In genomic region chr20:5100684-5101347, GRCh38 we compare ENCODE assay signal across 8 cellular contexts. TPM values are rescaled to one million over a fixed set of nuclear protein-coding genes. Genes with fewer than 3 reads are reported as not detected.
DNase-seq lines count a peak whose midpoint lies in the region; ATAC-seq and TF ChIP-seq lines count a peak whose summit lies in the region.

No MANE protein-coding gene starts in this region.

- TF ChIP-seq CTCF in cardiac muscle cell (IDR thresholded peaks at IDR 0.05; ENCODE audit: low read depth, low read length) (peak; percentile 69), prostate gland (IDR thresholded peaks at IDR 0.05) (peak; percentile 80 to 97 (median 88)), vagina (IDR thresholded peaks at IDR 0.05) (peak; percentile 83 to 89 (median 87))

- no peaks in the 10 kb centered on the region for H3K9me3 Mint-ChIP-seq in activated naive CD4-positive, alpha-beta T cell treated with anti-CD3 and anti-CD28 coated beads, Interleukin-2, amount 50 U/mL, for 72 hours

- H3K4me3 ChIP-seq in MG63 (no peak overlapping the region), cardiac muscle cell (no peak overlapping the region), prostate gland (no peak overlapping the region), vagina (no peak overlapping the region)

- peak overlapping the region in 1 of 2 donors; percentile 65 for H3K27ac Mint-ChIP-seq in activated naive CD4-positive, alpha-beta T cell treated with anti-CD3 and anti-CD28 coated beads, Interleukin-2, amount 50 U/mL, for 72 hours

- TF ChIP-seq POLR2A in prostate gland (IDR thresholded peaks at IDR 0.05) (no peak), vagina (IDR thresholded peaks at IDR 0.05) (no peak)

- H3K27me3 ChIP-seq in MG63 (no peaks in the 10 kb centered on the region), cardiac muscle cell (no peaks in the 10 kb centered on the region), prostate gland (replicated peaks; ENCODE audit: insufficient read depth) (no peaks in the 10 kb centered on the region), vagina (no peaks in the 10 kb centered on the region)

- H3K9me3 ChIP-seq in MG63, result no peaks in the 10 kb centered on the region
- H3K9me3 ChIP-seq in cardiac muscle cell (ENCODE audit: low read depth), result no peaks in the 10 kb centered on the region
- no peaks in the 10 kb centered on the region for H3K9me3 ChIP-seq in prostate gland
- no peaks in the 10 kb centered on the region for H3K9me3 ChIP-seq in vagina

- H3K27ac ChIP-seq in cardiac muscle cell, result no peak overlapping the region
- H3K27ac ChIP-seq in prostate gland, result peak overlapping the region; percentile 12 to 29
- H3K27ac ChIP-seq in vagina, result no peak overlapping the region

- H3K36me3 Mint-ChIP-seq in activated naive CD4-positive, alpha-beta T cell treated with anti-CD3 and anti-CD28 coated beads, Interleukin-2, amount 50 U/mL, for 72 hours, result peaks cover 13 to 33% of the 10 kb centered on the region in 2 donors

- ATAC-seq in activated naive CD4-positive, alpha-beta T cell treated with anti-CD3 and anti-CD28 coated beads, Interleukin-2, amount 50 U/mL, for 72 hours, result peak; percentile 72 to 85

- intact Hi-C loops in prostate gland (cut with DNase I) (no loop called here), vagina (cut with DNase I) (no loop called here)

- 10% methylated on average over 9 of the region's 9 CpGs for WGBS in prostate gland

- H3K36me3 ChIP-seq in MG63 (peaks cover 43% of the 10 kb centered on the region), cardiac muscle cell (peaks cover 54% of the 10 kb centered on the region), prostate gland (peaks cover 0 to 5% of the 10 kb centered on the region in 2 donors), vagina (peaks cover 3 to 73% of the 10 kb centered on the region in 2 donors)

- DNase-seq in NCI-H2081 (lab: John Stamatoyannopoulos, UW) (peak; percentile 45), NCI-H2081 treated with DMSO at 0.1 percent for 48 hours (lab: John Stamatoyannopoulos, UW) (no peak), MG63 (peak; percentile 56), SKM-1 treated with dmso at 0.1 percent for 144 hours (lab: John Stamatoyannopoulos, UW; ENCODE audit: unreplicated experiment) (peak; percentile 22), cardiac muscle cell (ENCODE audit: low read depth in 1 of 2, low spot score in 1 of 2) (peak; percentile 68 to 70), prostate gland (ENCODE audit: low spot score) (peak; percentile 70), vagina (ENCODE audit: extremely low spot score in 2 of 2) (no peak)
- peak; percentile 60 to 76 for DNase-seq in activated naive CD4-positive, alpha-beta T cell treated with anti-CD3 and anti-CD28 coated beads, Interleukin-2, amount 50 U/mL, for 72 hours (ENCODE audit: low spot score in 2 of 2)

- H3K4me1 ChIP-seq in cardiac muscle cell (ENCODE audit: low read depth) (no peaks in the 10 kb centered on the region), prostate gland (replicated peaks) (peaks cover 6% of the 10 kb centered on the region), vagina (no peaks in the 10 kb centered on the region)

RNA-seq across cellular contexts. Expression of gene TMEM230, which starts 12.1 kb away (rescaled TPM):
- 69.9 and 72.2 TPM in 2 replicates for total RNA-seq in MG63 (2014; rRNA removed; shearing (Covaris generic); ENCODE audit: low replicate concordance)
- total RNA-seq in activated naive CD4-positive, alpha-beta T cell treated with anti-CD3 and anti-CD28 coated beads, Interleukin-2, amount 50 U/mL, for 72 hours, result 10 to 100 TPM; 60.5 to 71.5 TPM
- total RNA-seq in cardiac muscle cell (48.9 and 93.6 TPM in 2 replicates), prostate gland (100 to 1,000 TPM; 102 to 187 TPM), vagina (58.9 TPM)
- 166 and 176 TPM in 2 replicates for polyA plus RNA-seq in cardiac muscle cell

RNA-seq across cellular contexts. Expression of gene PCNA, which starts 18.9 kb away (rescaled TPM):
- total RNA-seq in MG63 (2014; rRNA removed; shearing (Covaris generic); ENCODE audit: low replicate concordance), result 185 and 256 TPM in 2 replicates
- total RNA-seq in activated naive CD4-positive, alpha-beta T cell treated with anti-CD3 and anti-CD28 coated beads, Interleukin-2, amount 50 U/mL, for 72 hours, result 100 to 1,000 TPM; 484 to 697 TPM
- 46.6 and 113 TPM in 2 replicates for total RNA-seq in cardiac muscle cell
- 47.0 and 81.2 TPM in 2 replicates for polyA plus RNA-seq in cardiac muscle cell
- 10 to 100 TPM; 37.0 to 75.4 TPM for total RNA-seq in prostate gland
- 42.2 TPM for total RNA-seq in vagina

RNA-seq across cellular contexts. Expression of gene CDS2, which starts 26.0 kb away (rescaled TPM):
- 3.3 and 4.0 TPM in 2 replicates for total RNA-seq in MG63 (2014; rRNA removed; shearing (Covaris generic); ENCODE audit: low replicate concordance)
- total RNA-seq in activated naive CD4-positive, alpha-beta T cell treated with anti-CD3 and anti-CD28 coated beads, Interleukin-2, amount 50 U/mL, for 72 hours, result 10 to 100 TPM; 40.3 to 40.8 TPM
- 18.7 and 20.3 TPM in 2 replicates for total RNA-seq in cardiac muscle cell
- polyA plus RNA-seq in cardiac muscle cell, result 27.0 and 31.9 TPM in 2 replicates
- 10 to 100 TPM; 26.2 to 61.8 TPM for total RNA-seq in prostate gland
- total RNA-seq in vagina, result 24.8 TPM

Comparison
In these comparisons a context has a peak if more than half of its experiments do, and no peak if none do; other contexts are left out.
1. DNase-seq: peak in NCI-H2081 (2 of 2), MG63 (single experiment), SKM-1 treated with dmso at 0.1 percent for 144 hours (single experiment), activated naive CD4-positive, alpha-beta T cell treated with anti-CD3 and anti-CD28 coated beads, Interleukin-2, amount 50 U/mL, for 72 hours (2 of 2), cardiac muscle cell (2 of 2) and prostate gland (single experiment); none in NCI-H2081 treated with DMSO at 0.1 percent for 48 hours (single experiment) and vagina (0 of 2).
2. H3K27ac ChIP-seq: peak in prostate gland (2 of 2); none in cardiac muscle cell (single experiment) and vagina (single experiment).
3. Peak in every context shown above with its lines, with median percentiles within 50 percentile points of each other: CTCF ChIP-seq.